27 cellular contexts compared by ENCODE assay signal in genomic region chr3:65523878-65524277, GRCh38.
"Had no signal": no experiment of that assay in that cellular context is flagged by ENCODE, and none has a peak within 500 bp of the region (broad histone marks: within the 10 kb centered on the region; RNA-seq: fewer than 3 reads in every experiment).

No MANE protein-coding gene starts in this region.

- H3K4me3 Mint-ChIP-seq: nephron; neural progenitor cell; stimulated activated effector memory CD8-positive, alpha-beta T cell treated with anti-CD3 and anti-CD28 coated beads, Interleukin-12 subunit alpha, Interleukin-12 subunit beta, amount 100 ng/mL, for 72 hours; stimulated activated naive B cell treated with anti-CD40 and anti-IgM and Interleukin-4, amounts not matched to agents 10 μg/mL and 1 μg/mL and 100 μg/mL, for 72 hours; stimulated activated naive CD8-positive, alpha-beta T cell treated with anti-CD3 and anti-CD28 coated beads, Interleukin-15, Interleukin-2, amounts not matched to agents 100 ng/mL and 50 ng/mL, for 24 hours had no signal

- H2AFZ ChIP-seq: neural progenitor cell, parathyroid adenoma had no signal

- H3K27ac ChIP-seq: neural progenitor cell, ovary, parathyroid adenoma, psoas muscle, right lobe of liver, sigmoid colon, stomach, thoracic aorta, thyroid gland, tibial nerve, upper lobe of left lung, vagina had no signal

- ATAC-seq: right cardiac atrium; stimulated activated effector memory CD8-positive, alpha-beta T cell treated with anti-CD3 and anti-CD28 coated beads, Interleukin-12 subunit alpha, Interleukin-12 subunit beta, amount 100 ng/mL, for 72 hours; stimulated activated naive B cell treated with anti-CD40 and anti-IgM and Interleukin-4, amounts not matched to agents 10 μg/mL and 1 μg/mL and 100 μg/mL, for 72 hours had no signal

- H3K36me3 Mint-ChIP-seq: stimulated activated effector memory CD8-positive, alpha-beta T cell treated with anti-CD3 and anti-CD28 coated beads, Interleukin-12 subunit alpha, Interleukin-12 subunit beta, amount 100 ng/mL, for 72 hours; stimulated activated naive B cell treated with anti-CD40 and anti-IgM and Interleukin-4, amounts not matched to agents 10 μg/mL and 1 μg/mL and 100 μg/mL, for 72 hours had no signal

- H3K9me3 Mint-ChIP-seq: nephron; neural progenitor cell; stimulated activated naive B cell treated with anti-CD40 and anti-IgM and Interleukin-4, amounts not matched to agents 10 μg/mL and 1 μg/mL and 100 μg/mL, for 72 hours; stimulated activated naive CD8-positive, alpha-beta T cell treated with anti-CD3 and anti-CD28 coated beads, Interleukin-15, Interleukin-2, amounts not matched to agents 100 ng/mL and 50 ng/mL, for 24 hours had no signal

- DNase-seq: occipital lobe; ovary; posterior cingulate gyrus; psoas muscle; right cardiac atrium; right lobe of liver; sigmoid colon; small intestine; stimulated activated CD4-positive, alpha-beta T cell treated with anti-CD3 and anti-CD28 coated beads, Interleukin-15, amount 100 ng/mL, for 24 hours; stimulated activated CD4-positive, alpha-beta T cell treated with anti-CD3 and anti-CD28 coated beads, Interleukin-2, amount 100 ng/mL, for 24 hours; stimulated activated CD4-positive, alpha-beta T cell treated with anti-CD3 and anti-CD28 coated beads, Interleukin-2, amount 100 ng/mL, for 48 hours; stimulated activated CD4-positive, alpha-beta T cell treated with anti-CD3 and anti-CD28 coated beads, Interleukin-4, amount 100 ng/mL, for 24 hours; stimulated activated naive B cell treated with anti-CD40 and anti-IgM and Interleukin-4, amounts not matched to agents 10 μg/mL and 1 μg/mL and 100 μg/mL, for 72 hours; stimulated activated naive CD4-positive, alpha-beta T cell treated with Interleukin-2 at 50 U/mL for 16 hours; stomach; thyroid gland; trophoblast cell; upper lobe of left lung had no signal

- H3K79me2 ChIP-seq: parathyroid adenoma had no signal

- H3K4me1 ChIP-seq: parathyroid adenoma, vagina had no signal

- H3K36me3 ChIP-seq: neural progenitor cell, ovary, right lobe of liver, sigmoid colon, stomach, thoracic aorta, thyroid gland, tibial nerve, upper lobe of left lung, vagina had no signal

- H3K4me3 ChIP-seq: neural progenitor cell, ovary, psoas muscle, right lobe of liver, sigmoid colon, stomach, thoracic aorta, thyroid gland, tibial nerve, upper lobe of left lung, vagina had no signal

- H3K27me3 Mint-ChIP-seq: progenitor cell of endocrine pancreas; stimulated activated naive B cell treated with anti-CD40 and anti-IgM and Interleukin-4, amounts not matched to agents 10 μg/mL and 1 μg/mL and 100 μg/mL, for 72 hours; stimulated activated naive CD8-positive, alpha-beta T cell treated with anti-CD3 and anti-CD28 coated beads, Interleukin-15, Interleukin-2, amounts not matched to agents 100 ng/mL and 50 ng/mL, for 24 hours had no signal

- H3K9me3 ChIP-seq: ovary, psoas muscle, right lobe of liver, sigmoid colon, stomach, thoracic aorta, thyroid gland, tibial nerve, upper lobe of left lung, vagina had no signal

- H3K4me1 Mint-ChIP-seq: stimulated activated effector memory CD8-positive, alpha-beta T cell treated with anti-CD3 and anti-CD28 coated beads, Interleukin-12 subunit alpha, Interleukin-12 subunit beta, amount 100 ng/mL, for 72 hours; stimulated activated naive B cell treated with anti-CD40 and anti-IgM and Interleukin-4, amounts not matched to agents 10 μg/mL and 1 μg/mL and 100 μg/mL, for 72 hours had no signal

- H3K4me2 ChIP-seq: neural progenitor cell had no signal

- H3K27me3 ChIP-seq: neural progenitor cell, ovary, right lobe of liver, sigmoid colon, stomach, thyroid gland, tibial nerve, upper lobe of left lung, vagina had no signal

- H3K9ac ChIP-seq: neural progenitor cell, parathyroid adenoma had no signal

- H3K27ac Mint-ChIP-seq: nephron; neural progenitor cell; progenitor cell of endocrine pancreas; stimulated activated effector memory CD8-positive, alpha-beta T cell treated with anti-CD3 and anti-CD28 coated beads, Interleukin-12 subunit alpha, Interleukin-12 subunit beta, amount 100 ng/mL, for 72 hours; stimulated activated naive B cell treated with anti-CD40 and anti-IgM and Interleukin-4, amounts not matched to agents 10 μg/mL and 1 μg/mL and 100 μg/mL, for 72 hours; stimulated activated naive CD8-positive, alpha-beta T cell treated with anti-CD3 and anti-CD28 coated beads, Interleukin-15, Interleukin-2, amounts not matched to agents 100 ng/mL and 50 ng/mL, for 24 hours had no signal
